ENCODE assay signal across 10 cellular contexts in genomic region chr10:104638861-104639594, GRCh38. TPM values are rescaled to one million over a fixed set of nuclear protein-coding genes. Genes with fewer than 3 reads are reported as not detected.
DNase-seq lines count a peak whose midpoint lies in the region; ATAC-seq and TF ChIP-seq lines count a peak whose summit lies in the region.
"Had no signal": no experiment of that assay in that cellular context is flagged by ENCODE, and none has a peak within 500 bp of the region (broad histone marks: within the 10 kb centered on the region; RNA-seq: fewer than 3 reads in every experiment).

No MANE protein-coding gene starts in this region.

- DNase-seq in MM.1S, result peak; percentile 15
- DNase-seq in fibroblast of villous mesenchyme (ENCODE audit: low read depth), result no peak
- DNase-seq in central memory CD4-positive, alpha-beta T cell, result no peak
- DNase-seq: activated CD4-positive, alpha-beta T cell treated with anti-CD3 and anti-CD28 coated beads, Interleukin-2, amount 10 ng/mL, durations not matched to agents 7 days and 5 days; esophagus squamous epithelium had no signal

- H3K79me2 ChIP-seq in MM.1S (ENCODE audit: low read length), result no peaks in the 10 kb centered on the region
- no peaks in the 10 kb centered on the region for H3K79me2 ChIP-seq in parathyroid adenoma

- H3K27me3 ChIP-seq in MM.1S (replicated peaks; ENCODE audit: insufficient read depth, low read length) (peaks cover 16% of the 10 kb centered on the region), parathyroid adenoma (ENCODE audit: control insufficient read depth, insufficient read depth, low read length) (peaks cover 3% of the 10 kb centered on the region)

- H2AFZ ChIP-seq in MM.1S (ENCODE audit: low read length), result peak overlapping the region; percentile 51
- peak overlapping the region; percentile 50 for H2AFZ ChIP-seq in parathyroid adenoma

- H3K9ac ChIP-seq in MM.1S (ENCODE audit: low read length) (no peak overlapping the region), parathyroid adenoma (no peak overlapping the region)

- H3K4me2 ChIP-seq in MM.1S (ENCODE audit: low read depth, low read length), result peak overlapping the region; percentile 79
- peak overlapping the region; percentile 65 for H3K4me2 ChIP-seq in parathyroid adenoma (ENCODE audit: low read length)

- no peaks in the 10 kb centered on the region for H3K36me3 ChIP-seq in MM.1S (replicated peaks; ENCODE audit: insufficient read depth, low read length)
- H3K36me3 ChIP-seq in parathyroid adenoma (ENCODE audit: control insufficient read depth, insufficient read depth, low read length), result no peaks in the 10 kb centered on the region
- H3K36me3 ChIP-seq: esophagus squamous epithelium had no signal

- no peak overlapping the region for H3K27ac ChIP-seq in MM.1S (ENCODE audit: low read length)
- H3K27ac ChIP-seq in parathyroid adenoma, result no peak overlapping the region
- H3K27ac ChIP-seq: esophagus squamous epithelium had no signal

- no peaks in the 10 kb centered on the region for H3K9me2 ChIP-seq in MM.1S (replicated peaks; ENCODE audit: insufficient read depth, low read length)

- peak overlapping the region; percentile 40 for H3K4me3 ChIP-seq in MM.1S (ENCODE audit: low read length)
- no peak overlapping the region for H3K4me3 ChIP-seq in fibroblast of villous mesenchyme (ENCODE audit: low read depth, low read length)
- peak overlapping the region; percentile 28 for H3K4me3 ChIP-seq in parathyroid adenoma (ENCODE audit: low read depth, low read length)

- no peaks in the 10 kb centered on the region for H3F3A ChIP-seq in MM.1S (ENCODE audit: insufficient read depth, low read length)

- no peaks in the 10 kb centered on the region for H3K9me3 ChIP-seq in MM.1S (replicated peaks; ENCODE audit: insufficient read depth, low read length)
- no peaks in the 10 kb centered on the region for H3K9me3 ChIP-seq in parathyroid adenoma (ENCODE audit: control insufficient read depth, low read length)
- H3K9me3 ChIP-seq: esophagus squamous epithelium had no signal

- no peak for ATAC-seq in HG03378 (IDR thresholded peaks at IDR 0.05; ENCODE audit: unreplicated experiment)
- no peak for ATAC-seq in HG02571 (IDR thresholded peaks at IDR 0.05; ENCODE audit: unreplicated experiment)
- no peak for ATAC-seq in GM21723 (IDR thresholded peaks at IDR 0.05; ENCODE audit: unreplicated experiment)

- no peaks in the 10 kb centered on the region for H4K20me1 ChIP-seq in MM.1S (ENCODE audit: insufficient read depth, low read length)

- no peaks in the 10 kb centered on the region for H3K4me1 ChIP-seq in MM.1S (ENCODE audit: low read length)
- no peaks in the 10 kb centered on the region for H3K4me1 ChIP-seq in parathyroid adenoma

- TF ChIP-seq CTCF in GM12872 (IDR thresholded peaks at IDR 0.05; ENCODE audit: insufficient read depth, low read depth, low read length) (peak; percentile 38; the same call in 2 of the 3 replicates), MM.1S (IDR thresholded peaks at IDR 0.05; ENCODE audit: low read length) (peak; percentile 55), fibroblast of villous mesenchyme (IDR thresholded peaks at IDR 0.05; ENCODE audit: insufficient read depth, low read depth, low read length) (peak; percentile 20), parathyroid adenoma (IDR thresholded peaks at IDR 0.05) (peak; percentile 26)

RNA-seq across cellular contexts. Expression of gene SORCS3, which starts 2.1 kb away (rescaled TPM):
- total RNA-seq in fibroblast of villous mesenchyme, result not detected in 2 replicates
- total RNA-seq: esophagus squamous epithelium had no signal
